14 cellular contexts compared by ENCODE assay signal in the genomic region with DNA sequence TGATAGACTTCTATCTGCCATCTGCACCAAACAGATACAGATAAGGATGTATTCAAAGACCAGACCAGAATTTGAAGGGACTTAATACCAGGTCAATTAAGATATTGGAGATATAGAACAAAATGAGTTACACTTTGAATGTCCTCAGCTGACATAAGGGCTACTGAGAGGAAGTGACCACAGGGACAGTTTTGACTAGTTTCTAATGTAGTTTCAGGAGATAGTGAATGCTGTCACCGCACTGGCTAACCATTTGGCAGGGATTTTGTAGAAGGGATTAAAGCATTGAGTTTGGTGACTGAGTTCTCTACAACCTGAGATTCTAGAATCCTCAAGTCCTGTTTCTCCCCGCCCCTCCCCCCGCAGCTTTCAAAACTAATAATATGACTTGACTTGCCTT. TPM values are rescaled to one million over a fixed set of nuclear protein-coding genes. Genes with fewer than 3 reads are reported as not detected.
DNase-seq lines count a peak whose midpoint lies in the region; ATAC-seq and TF ChIP-seq lines count a peak whose summit lies in the region.
"Had no signal": no experiment of that assay in that cellular context is flagged by ENCODE, and none has a peak within 500 bp of the region (broad histone marks: within the 10 kb centered on the region; RNA-seq: fewer than 3 reads in every experiment).

No MANE protein-coding gene starts in this region.

- H3K9ac ChIP-seq in endocrine pancreas (ENCODE audit: control insufficient read depth, insufficient read depth, low read length) = no peak overlapping the region

- no peak overlapping the region for H3K4me3 ChIP-seq in ACC112 (ENCODE audit: low read depth, low read length)
- peak overlapping the region; percentile 60 for H3K4me3 ChIP-seq in endocrine pancreas (ENCODE audit: control insufficient read depth, insufficient read depth, low read length)
- H3K4me3 ChIP-seq: gastrocnemius medialis had no signal

- no peak overlapping the region for H2AFZ ChIP-seq in ACC112 (ENCODE audit: low read length, unreplicated experiment)

- no peaks in the 10 kb centered on the region for H3K9me3 ChIP-seq in endocrine pancreas (ENCODE audit: control insufficient read depth, low read length)
- H3K9me3 ChIP-seq: gastrocnemius medialis had no signal

- H3K4me1 ChIP-seq in ACC112 (ENCODE audit: control insufficient read depth, insufficient read depth, low read length, unreplicated experiment) (peaks cover 48% of the 10 kb centered on the region), endocrine pancreas (ENCODE audit: control insufficient read depth, insufficient read depth, low read length) (peaks cover 15% of the 10 kb centered on the region)

- POLR2A ChIA-PET in RWPE1 (lab: Yijun Ruan, JAX; ENCODE audit: low non-redundant PET) = no interaction called here

- no peaks in the 10 kb centered on the region for H3K27me3 ChIP-seq in ACC112 (ENCODE audit: insufficient read depth, low read length)
- no peaks in the 10 kb centered on the region for H3K27me3 ChIP-seq in endocrine pancreas (ENCODE audit: control insufficient read depth, insufficient read depth, low read length)
- H3K27me3 ChIP-seq: gastrocnemius medialis had no signal

- TF ChIP-seq CTCF in RWPE1 (conservative IDR thresholded peaks at IDR 0.05; ENCODE audit: low read depth) = no peak

- ATAC-seq in GM18909 (IDR thresholded peaks at IDR 0.05; ENCODE audit: poor library complexity, unreplicated experiment) = peak; percentile 48
- ATAC-seq in HG03565 (IDR thresholded peaks at IDR 0.05; ENCODE audit: unreplicated experiment) = peak; percentile 67
- ATAC-seq: gastrocnemius medialis had no signal

- H3K27ac ChIP-seq in ACC112 (ENCODE audit: low read depth, low read length) (peak overlapping the region; percentile 3; the same call in 1 of the 2 replicates), RWPE1 (no peak overlapping the region)
- H3K27ac ChIP-seq: gastrocnemius medialis had no signal

- H3K36me3 ChIP-seq in ACC112 (ENCODE audit: insufficient read depth, low read length) (peaks cover 63% of the 10 kb centered on the region), endocrine pancreas (ENCODE audit: control insufficient read depth, insufficient read depth, low read length) (no peaks in the 10 kb centered on the region)

- DNase-seq in NCI-H146 treated with DMSO at 0.1 percent for 48 hours (lab: John Stamatoyannopoulos, UW; ENCODE audit: unreplicated experiment) = no peak
- no peak for DNase-seq in RWPE1 (ENCODE audit: low spot score)
- DNase-seq in activated CD4-positive, alpha-beta T cell treated with anti-CD3 and anti-CD28 coated beads for 4 hours = no peak
- no peak for DNase-seq in mesenteric fat pad (ENCODE audit: low spot score)
- DNase-seq: aorta; gastrocnemius medialis; kidney; NCI-H1417 treated with DMSO at 0.1 percent for 48 hours; NCI-H524; stimulated activated CD4-positive, alpha-beta T cell treated with anti-CD3 and anti-CD28 coated beads, Interleukin-4, amount 100 ng/mL, for 1 hour had no signal

- peaks cover 23% of the 10 kb centered on the region for H3K79me2 ChIP-seq in ACC112 (ENCODE audit: control insufficient read depth, insufficient read depth, low read length, unreplicated experiment)

- CTCF ChIA-PET in RWPE1 (lab: Yijun Ruan, JAX) = interaction anchor here (0.6 to 0.8 kb wide), 2 partner anchors 10 to 647 kb away, joined by 3 read pairs; no protein-coding TSS in a partner anchor

RNA-seq across cellular contexts. Expression of a gene that starts 22.7 kb away (rescaled TPM):
- 151 TPM for total RNA-seq in mesenteric fat pad
